ENCODE assay signal across 4 cellular contexts in the genomic region with DNA sequence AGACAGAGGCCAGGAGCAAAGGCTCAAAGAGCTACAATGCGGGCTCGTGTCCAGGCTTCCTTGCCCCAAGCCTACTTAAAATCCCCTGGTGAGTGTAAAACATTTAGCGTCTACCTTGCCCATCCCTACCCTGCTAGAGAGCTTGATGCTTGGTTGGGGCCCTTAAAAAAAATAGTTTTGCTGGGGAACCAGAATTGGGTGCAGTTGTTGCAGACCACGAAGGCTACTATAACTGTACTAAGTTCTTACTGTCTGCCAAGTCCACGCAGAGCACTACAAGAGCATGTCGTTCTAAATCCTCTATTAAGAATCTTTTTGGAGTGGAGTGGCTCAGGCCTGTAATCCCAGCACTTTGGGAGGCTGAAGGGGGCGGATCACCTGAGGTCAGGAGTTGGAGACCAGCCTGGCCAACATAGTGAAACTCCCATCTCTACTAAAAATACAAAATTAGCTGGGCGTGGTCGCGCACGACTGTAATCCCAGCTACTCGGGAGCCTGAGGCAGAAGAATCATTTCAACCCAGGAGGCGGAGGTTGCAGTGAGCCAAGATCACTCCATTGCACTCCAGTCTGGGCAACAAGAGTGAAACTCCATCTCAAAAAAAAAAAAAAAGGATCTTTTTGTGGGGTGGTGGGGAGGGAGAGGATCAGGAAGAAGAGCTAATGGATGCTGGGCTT. TPM values are rescaled to one million over a fixed set of nuclear protein-coding genes. Genes with fewer than 3 reads are reported as not detected.
"Had no signal": no experiment of that assay in that cellular context is flagged by ENCODE, and none has a peak within 500 bp of the region (broad histone marks: within the 10 kb centered on the region; RNA-seq: fewer than 3 reads in every experiment).

No MANE protein-coding gene starts in this region.

RNA-seq across cellular contexts. Expression of a gene that starts 4.8 kb away (rescaled TPM):
- total RNA-seq: astrocyte, cardiac muscle cell, vagina had no signal
- polyA plus RNA-seq: keratinocyte had no signal

RNA-seq across cellular contexts. Expression of a gene that starts 16.2 kb away (rescaled TPM):
- total RNA-seq: vagina had no signal
